8 cellular contexts compared by ENCODE assay signal in genomic region chr6:7108964-7109836, GRCh38. TPM values are rescaled to one million over a fixed set of nuclear protein-coding genes. Genes with fewer than 3 reads are reported as not detected.
A peak's percentile ranks its signal among the peaks of the same experiment; 100 is the strongest.
DNase-seq lines count a peak whose midpoint lies in the region; ATAC-seq and TF ChIP-seq lines count a peak whose summit lies in the region.

No MANE protein-coding gene starts in this region.

- no peak overlapping the region for H3K27ac Mint-ChIP-seq in neural progenitor cell

- H3K4me2 ChIP-seq in PC-3 (ENCODE audit: low read length) = peak overlapping the region; percentile 87
- H3K4me2 ChIP-seq in neural progenitor cell = peak overlapping the region; percentile 95

- in situ Hi-C loops in HAP-1 (cut with MboI; ENCODE audit: low sequenced_read_pairs) = no loop called here

- H3K36me3 Mint-ChIP-seq in neural progenitor cell = no peaks in the 10 kb centered on the region

- H3K27ac ChIP-seq in PC-3 (ENCODE audit: low read length) = peak overlapping the region; percentile 86
- no peak overlapping the region for H3K27ac ChIP-seq in neural progenitor cell
- peak overlapping the region; percentile 95 for H3K27ac ChIP-seq in vagina

- H3K27me3 Mint-ChIP-seq in neural progenitor cell (ENCODE audit: insufficient read depth, low read depth) = peaks cover 3% of the 10 kb centered on the region

- H3K27me3 ChIP-seq in HAP-1 (ENCODE audit: low read depth) (no peaks in the 10 kb centered on the region), PC-3 (ENCODE audit: low read length) (no peaks in the 10 kb centered on the region), neural progenitor cell (peaks cover 72% of the 10 kb centered on the region), vagina (no peaks in the 10 kb centered on the region)

- peak overlapping the region; percentile 97 for H3K9ac ChIP-seq in PC-3 (ENCODE audit: low read length)
- no peak overlapping the region for H3K9ac ChIP-seq in neural progenitor cell

- H3K4me3 Mint-ChIP-seq in neural progenitor cell = peak overlapping the region; percentile 89

- H3K9me3 Mint-ChIP-seq in neural progenitor cell = no peaks in the 10 kb centered on the region

- H2AFZ ChIP-seq in PC-3 (ENCODE audit: low read length) = no peak overlapping the region
- H2AFZ ChIP-seq in neural progenitor cell (replicated peaks) = peak overlapping the region; percentile 95

- H3K9me2 ChIP-seq in PC-3 (replicated peaks; ENCODE audit: low read length) = no peaks in the 10 kb centered on the region

- H3K4me3 ChIP-seq in HAP-1 (peak overlapping the region; percentile 87), PC-3 (ENCODE audit: low read length) (peak overlapping the region; percentile 97), fibroblast of villous mesenchyme (ENCODE audit: low read depth, low read length) (peak overlapping the region; percentile 78), neural progenitor cell (peak overlapping the region; percentile 84), vagina (peak overlapping the region; percentile 63 to 93)

- peak in 1 of 2 donors; percentile 51 for TF ChIP-seq POLR2A in vagina (IDR thresholded peaks at IDR 0.05)

- BruUV-seq in PC-3 (replicated peaks; lab: Mats Ljungman, UMichigan) = no TSS peak

- peaks cover 47% of the 10 kb centered on the region for H3K4me1 Mint-ChIP-seq in neural progenitor cell

- POLR2A ChIA-PET in PC-3 (lab: Charles Lee; ENCODE audit: unreplicated experiment) = interaction anchor here (0.5 kb wide), 1 partner anchor 51 kb away, joined by 3 read pairs; no protein-coding TSS in a partner anchor

- CTCF ChIA-PET in PC-3 (lab: Charles Lee) = no interaction called here

- TF ChIP-seq CTCF in PC-3 (conservative IDR thresholded peaks at IDR 0.05; ENCODE audit: low read depth, low read length) (no peak), fibroblast of villous mesenchyme (IDR thresholded peaks at IDR 0.05; ENCODE audit: insufficient read depth, low read depth, low read length) (no peak), neural progenitor cell (IDR thresholded peaks at IDR 0.05) (no peak), vagina (IDR thresholded peaks at IDR 0.05) (no peak)

- intact Hi-C loops in PC-3 (cut with micrococcal nuclease) = loop anchor here (2.0 to 5.0 kb wide), 6 partner anchors 33 to 432 kb away; no protein-coding TSS in a partner anchor
- intact Hi-C loops in vagina (cut with DNase I) = loop anchor here (2.0 to 10.0 kb wide), 2 partner anchors 32 to 136 kb away; no protein-coding TSS in a partner anchor

- peak; percentile 70 to 74 for DNase-seq in AML-193 (lab: John Stamatoyannopoulos, UW)
- peak; percentile 55 to 69 for DNase-seq in HAP-1 (ENCODE audit: low spot score in 2 of 2)
- DNase-seq in PC-3 = peak; percentile 71
- peak; percentile 31 for DNase-seq in activated gamma-delta T cell (lab: John Stamatoyannopoulos, UW)
- DNase-seq in fibroblast of villous mesenchyme (ENCODE audit: low read depth) = peak; percentile 88
- DNase-seq in neural progenitor cell (ENCODE audit: low spot score) = peak; percentile 59
- DNase-seq in vagina (ENCODE audit: extremely low spot score in 2 of 2) = no peak
- no peak for DNase-seq in NCI-H2107 (lab: John Stamatoyannopoulos, UW)

- H3K4me1 ChIP-seq in HAP-1 (peaks cover 32% of the 10 kb centered on the region), PC-3 (ENCODE audit: insufficient read depth, low read length) (peaks cover 43% of the 10 kb centered on the region), neural progenitor cell (peaks cover 23% of the 10 kb centered on the region), vagina (peaks cover 26% of the 10 kb centered on the region)

- H3K79me2 ChIP-seq in PC-3 (ENCODE audit: low read length) (peaks cover 65% of the 10 kb centered on the region), neural progenitor cell (ENCODE audit: low read depth) (peaks cover 50% of the 10 kb centered on the region)

- no peaks in the 10 kb centered on the region for H3F3A ChIP-seq in PC-3 (ENCODE audit: low read length, unreplicated experiment)
- peaks cover 33% of the 10 kb centered on the region for H3F3A ChIP-seq in neural progenitor cell (ENCODE audit: low read depth)

- H3K9me3 ChIP-seq in HAP-1 = no peaks in the 10 kb centered on the region
- H3K9me3 ChIP-seq in PC-3 (ENCODE audit: low read length) = no peaks in the 10 kb centered on the region
- H3K9me3 ChIP-seq in neural progenitor cell (ENCODE audit: low read depth) = no peaks in the 10 kb centered on the region
- no peaks in the 10 kb centered on the region for H3K9me3 ChIP-seq in vagina

- peak; percentile 12 for ATAC-seq in PC-3

- peaks cover 35% of the 10 kb centered on the region for H4K20me1 ChIP-seq in PC-3 (ENCODE audit: low read length)
- H4K20me1 ChIP-seq in neural progenitor cell (ENCODE audit: low read depth) = peaks cover 52% of the 10 kb centered on the region

- H3K36me3 ChIP-seq in HAP-1 (replicated peaks) = no peaks in the 10 kb centered on the region
- H3K36me3 ChIP-seq in PC-3 (ENCODE audit: low read depth, low read length) = peaks cover 6% of the 10 kb centered on the region; the same call in 1 of the 2 replicates
- H3K36me3 ChIP-seq in neural progenitor cell = no peaks in the 10 kb centered on the region
- no peaks in the 10 kb centered on the region for H3K36me3 ChIP-seq in vagina

RNA-seq across cellular contexts. Expression of gene RREB1, which starts 1.4 kb away (rescaled TPM):
- 26.0 and 31.8 TPM in 2 replicates for total RNA-seq in PC-3 (2014; rRNA removed)
- total RNA-seq in fibroblast of villous mesenchyme = 24.5 and 26.3 TPM in 2 replicates
- 12.1 and 13.1 TPM in 2 replicates for total RNA-seq in neural progenitor cell (ENCODE audit: low replicate concordance)
- total RNA-seq in vagina = 57.2 TPM

Comparison
In these comparisons a context has a peak if more than half of its experiments do, and no peak if none do; other contexts are left out.
1. DNase-seq: peak in AML-193 (2 of 2), HAP-1 (2 of 2), PC-3 (single experiment), activated gamma-delta T cell (single experiment), fibroblast of villous mesenchyme (single experiment) and neural progenitor cell (single experiment); none in vagina (0 of 2) and NCI-H2107 (single experiment).
2. Peak in every context shown above with its lines, with median percentiles within 50 percentile points of each other: H3K4me3 ChIP-seq.